ENCODE assay signal across 23 cellular contexts in genomic region chr18:80251700-80252099, GRCh38. TPM values are rescaled to one million over a fixed set of nuclear protein-coding genes. Genes with fewer than 3 reads are reported as not detected.
DNase-seq lines count a peak whose midpoint lies in the region; ATAC-seq and TF ChIP-seq lines count a peak whose summit lies in the region.
"Had no signal": no experiment of that assay in that cellular context is flagged by ENCODE, and none has a peak within 500 bp of the region (broad histone marks: within the 10 kb centered on the region; RNA-seq: fewer than 3 reads in every experiment).

No MANE protein-coding gene starts in this region.

- TF ChIP-seq POLR2A in testis (IDR thresholded peaks at IDR 0.05) = no peak

- H3K4me1 ChIP-seq in lung (ENCODE audit: control insufficient read depth in 2 of 2, insufficient read depth in 2 of 2, low read length in 2 of 2) (peaks cover 0 to 1% of the 10 kb centered on the region in 2 donors), testis (no peaks in the 10 kb centered on the region), colonic mucosa (no peaks in the 10 kb centered on the region)
- H3K4me1 ChIP-seq: Caco-2 had no signal

- no peak for TF ChIP-seq CTCF in lung (IDR thresholded peaks at IDR 0.05; ENCODE audit: control extremely low read depth, extremely low read depth)
- TF ChIP-seq CTCF in testis (IDR thresholded peaks at IDR 0.05) = no peak
- TF ChIP-seq CTCF in colonic mucosa (IDR thresholded peaks at IDR 0.05) = no peak

- H3K4me3 Mint-ChIP-seq in T-helper 17 cell = no peak overlapping the region
- H3K4me3 Mint-ChIP-seq: CD4-positive, alpha-beta memory T cell; H9 had no signal

- no peak overlapping the region for H3K9ac ChIP-seq in colonic mucosa (ENCODE audit: low read depth in 2 of 2, low read length in 2 of 2)
- H3K9ac ChIP-seq: BLaER1 treated with 17β-estradiol and CSF1 and Interleukin-3, amounts not matched to agents 10 nM and 100 nM had no signal

- H3K27me3 ChIP-seq in lung (ENCODE audit: control insufficient read depth, insufficient read depth) (no peaks in the 10 kb centered on the region), testis (no peaks in the 10 kb centered on the region), colonic mucosa (peaks cover 3% of the 10 kb centered on the region)

- H3K27ac ChIP-seq in lung (ENCODE audit: low read depth in 1 of 2, low read length in 1 of 2) = no peak overlapping the region
- H3K27ac ChIP-seq in testis = no peak overlapping the region
- H3K27ac ChIP-seq in colonic mucosa = no peak overlapping the region
- H3K27ac ChIP-seq: BLaER1 treated with 17β-estradiol and CSF1 and Interleukin-3, amounts not matched to agents 10 nM and 100 nM; HL-60 had no signal

- H3K27me3 Mint-ChIP-seq in T-helper 17 cell = peaks cover 16% of the 10 kb centered on the region
- H3K27me3 Mint-ChIP-seq: CD4-positive, alpha-beta memory T cell had no signal

- intact Hi-C loops in testis (cut with DNase I; ENCODE audit: low total_unique reads) (no loop called here), colonic mucosa (cut with DNase I) (no loop called here)

- DNase-seq in EL (peak; percentile 29), M059J (ENCODE audit: low read depth) (peak; percentile 9), lung (ENCODE audit: low spot score) (peak; percentile 18), testis (peak; percentile 8), T-helper 17 cell (no peak), colonic mucosa (no peak)
- DNase-seq: Caco-2; CD4-positive, alpha-beta memory T cell; DMS 273 treated with DMSO at 0.1 percent for 48 hours; DND-41; H9; NCI-H1092 treated with DMSO at 0.1 percent for 48 hours; NCI-H146; NCI-H2029 treated with DMSO at 0.1 percent for 48 hours; NCI-H510A treated with DMSO at 0.1 percent for 48 hours; NCI-H748 treated with DMSO at 0.1 percent for 48 hours; SIG-M5 had no signal

- no peak for ATAC-seq in lung (ENCODE audit: insufficient read depth, low FRiP score)
- no peak for ATAC-seq in T-helper 17 cell
- no peak for ATAC-seq in HG03520 (IDR thresholded peaks at IDR 0.05; ENCODE audit: unreplicated experiment)
- ATAC-seq: HepG2, K562, Panc1 had no signal

- H3K36me3 ChIP-seq in lung (ENCODE audit: control insufficient read depth in 2 of 2, insufficient read depth in 2 of 2, low read length in 2 of 2) (no peaks in the 10 kb centered on the region), testis (ENCODE audit: low read depth, missing control alignments) (no peaks in the 10 kb centered on the region), colonic mucosa (no peaks in the 10 kb centered on the region)
- H3K36me3 ChIP-seq: BLaER1 treated with 17β-estradiol and CSF1 and Interleukin-3, amounts not matched to agents 10 nM and 100 nM had no signal

- 86 to 90% methylated on average over 5 of the region's 5 CpGs for WGBS in lung, 2 donors
- 86 to 90% methylated on average over 5 of the region's 5 CpGs for WGBS in testis, 2 donors

- H3K27ac Mint-ChIP-seq in T-helper 17 cell = no peak overlapping the region
- H3K27ac Mint-ChIP-seq: CD4-positive, alpha-beta memory T cell; H9 had no signal

- H3K4me1 Mint-ChIP-seq in T-helper 17 cell = no peaks in the 10 kb centered on the region
- H3K4me1 Mint-ChIP-seq: H9 had no signal

- H3K4me3 ChIP-seq in lung = no peak overlapping the region
- H3K4me3 ChIP-seq in testis = no peak overlapping the region
- H3K4me3 ChIP-seq in colonic mucosa = no peak overlapping the region
- H3K4me3 ChIP-seq: BLaER1 treated with 17β-estradiol and CSF1 and Interleukin-3, amounts not matched to agents 10 nM and 100 nM; K562 had no signal

- H3K36me3 Mint-ChIP-seq in T-helper 17 cell (ENCODE audit: low read depth) = peaks cover 2% of the 10 kb centered on the region
- H3K36me3 Mint-ChIP-seq: CD4-positive, alpha-beta memory T cell had no signal

- H3K9me3 ChIP-seq in lung (ENCODE audit: control insufficient read depth in 2 of 2, insufficient read depth in 1 of 2, low read length in 1 of 2) (no peaks in the 10 kb centered on the region), testis (no peaks in the 10 kb centered on the region), T-helper 17 cell (ENCODE audit: control insufficient read depth, low read length, poor library complexity, severe bottlenecking) (no peaks in the 10 kb centered on the region), colonic mucosa (no peaks in the 10 kb centered on the region)
- H3K9me3 ChIP-seq: Caco-2 had no signal

RNA-seq across cellular contexts. Expression of gene PARD6G, which starts 4.4 kb away (rescaled TPM):
- total RNA-seq in M059J (2014; rRNA removed; shearing (Covaris generic)) = 0.57 and 1.3 TPM in 2 replicates
- 1 to 10 TPM; 4.4 to 9.8 TPM for total RNA-seq in lung
- polyA plus RNA-seq in lung = 1 to 10 TPM; 1.8 to 1.9 TPM
- 1 to 10 TPM; 5.3 to 7.5 TPM for total RNA-seq in testis
- polyA plus RNA-seq in testis (ENCODE audit: insufficient read depth, low read depth, low replicate concordance) = 3.0 TPM
- 1 to 10 TPM; 1.1 to 3.5 TPM for total RNA-seq in T-helper 17 cell
- total RNA-seq in colonic mucosa = 1 to 10 TPM; 1.0 to 1.2 TPM

Comparison
In these comparisons a context has a peak if more than half of its experiments do, and no peak if none do; other contexts are left out.
1. DNase-seq: peak in EL (single experiment), M059J (single experiment), lung (single experiment) and testis (single experiment); none in T-helper 17 cell (0 of 3) and colonic mucosa (single experiment).